In the genomic region with DNA sequence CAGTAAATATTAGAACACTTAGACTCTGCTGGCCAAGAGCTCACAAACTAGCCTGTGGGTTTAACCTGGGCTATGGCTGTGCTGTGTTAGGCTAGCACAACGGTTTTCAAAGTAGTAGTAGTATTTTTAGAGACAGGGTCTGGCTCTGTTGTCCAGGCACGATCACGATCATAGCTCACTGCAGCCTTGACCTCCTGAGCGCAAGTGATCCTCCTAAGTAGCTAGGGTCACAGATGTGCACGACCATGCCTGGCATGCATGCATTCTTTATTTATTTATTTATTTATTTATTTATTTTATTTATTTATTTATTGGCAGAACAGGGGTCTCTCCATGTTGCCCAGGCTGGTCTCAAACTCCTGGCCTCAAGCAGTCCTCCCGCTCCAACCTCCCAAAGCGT, we compare ENCODE assay signal across 14 cellular contexts. TPM values are rescaled to one million over a fixed set of nuclear protein-coding genes. Genes with fewer than 3 reads are reported as not detected.
A peak's percentile ranks its signal among the peaks of the same experiment; 100 is the strongest.
DNase-seq lines count a peak whose midpoint lies in the region; ATAC-seq lines count a peak whose summit lies in the region.
"Had no signal": no experiment of that assay in that cellular context is flagged by ENCODE, and none has a peak within 500 bp of the region (broad histone marks: within the 10 kb centered on the region; RNA-seq: fewer than 3 reads in every experiment).

No MANE protein-coding gene starts in this region.

- peaks cover 9 to 97% (median 70%) of the 10 kb centered on the region in 11 experiments; a peak in 20 of 22 replicates for H4K20me1 ChIP-seq in BLaER1 treated with 17β-estradiol and CSF1 and Interleukin-3, amounts not matched to agents 10 nM and 100 nM

- peaks cover 6 to 34% (median 26%) of the 10 kb centered on the region in 10 experiments for H3K4me1 ChIP-seq in BLaER1 treated with 17β-estradiol and CSF1 and Interleukin-3, amounts not matched to agents 10 nM and 100 nM
- H3K4me1 ChIP-seq in mesenchymal stem cell (ENCODE audit: control insufficient read depth, insufficient read depth, low read depth, low read length) = peaks cover 39% of the 10 kb centered on the region

- peak overlapping the region in 6 of 11 experiments; percentile 1 to 42 (median 24); a peak in 7 of 22 replicates for H3K4me2 ChIP-seq in BLaER1 treated with 17β-estradiol and CSF1 and Interleukin-3, amounts not matched to agents 10 nM and 100 nM
- H3K4me2 ChIP-seq in mesenchymal stem cell (ENCODE audit: low read length, poor library complexity, severe bottlenecking) = no peak overlapping the region

- no peak overlapping the region for H2AFZ ChIP-seq in mesenchymal stem cell (ENCODE audit: low read depth, low read length)

- no peak overlapping the region for H2AK5ac ChIP-seq in mesenchymal stem cell (ENCODE audit: low read length, severe bottlenecking)

- H3K79me1 ChIP-seq in mesenchymal stem cell (replicated peaks; ENCODE audit: low read length, poor library complexity, severe bottlenecking) = peaks cover 16% of the 10 kb centered on the region

- 83% methylated on average over 6 of the region's 7 CpGs for WGBS in mesenchymal stem cell

- H3K9me3 Mint-ChIP-seq in activated CD4-positive, alpha-beta T cell treated with anti-CD3 and anti-CD28 coated beads, Interleukin-2, amount 10 ng/mL, durations not matched to agents 24 days and 14 days = no peaks in the 10 kb centered on the region

- no peak overlapping the region for H3K4me3 Mint-ChIP-seq in activated CD4-positive, alpha-beta T cell treated with anti-CD3 and anti-CD28 coated beads, Interleukin-2, amount 10 ng/mL, durations not matched to agents 24 days and 14 days
- H3K4me3 Mint-ChIP-seq in T-helper 17 cell = peak overlapping the region; percentile 55
- H3K4me3 Mint-ChIP-seq: B cell had no signal

- peak overlapping the region; percentile 17 for H3K27ac Mint-ChIP-seq in activated CD4-positive, alpha-beta T cell treated with anti-CD3 and anti-CD28 coated beads, Interleukin-2, amount 10 ng/mL, durations not matched to agents 24 days and 14 days
- peak overlapping the region; percentile 53 for H3K27ac Mint-ChIP-seq in T-helper 17 cell

- no peak overlapping the region for H3K4ac ChIP-seq in mesenchymal stem cell (ENCODE audit: low read depth in 1 of 2, low read length in 2 of 2)

- H4K91ac ChIP-seq in mesenchymal stem cell (ENCODE audit: low read length) = no peak overlapping the region

- intact Hi-C loops in activated CD4-positive, alpha-beta T cell treated with anti-CD3 and anti-CD28 coated beads, Interleukin-2, amount 10 ng/mL, durations not matched to agents 24 days and 14 days (cut with micrococcal nuclease) = loop anchor here (1.0 to 5.0 kb wide), 2 partner anchors 16 to 35 kb away; a partner anchor contains a TSS

- peaks cover 27% of the 10 kb centered on the region for H3K36me3 Mint-ChIP-seq in activated CD4-positive, alpha-beta T cell treated with anti-CD3 and anti-CD28 coated beads, Interleukin-2, amount 10 ng/mL, durations not matched to agents 24 days and 14 days (ENCODE audit: low read depth)
- peaks cover 2% of the 10 kb centered on the region for H3K36me3 Mint-ChIP-seq in T-helper 17 cell (ENCODE audit: low read depth)

- H3K4me3 ChIP-seq in BLaER1 treated with 17β-estradiol and CSF1 and Interleukin-3, amounts not matched to agents 10 nM and 100 nM = no peak overlapping the region
- H3K4me3 ChIP-seq in mesenchymal stem cell (ENCODE audit: insufficient read depth in 1 of 2, low read depth in 1 of 2, low read length in 2 of 2) = no peak overlapping the region
- H3K4me3 ChIP-seq in H7 (ENCODE audit: insufficient read depth, low read depth, low read length) = no peak overlapping the region
- H3K4me3 ChIP-seq: coronary artery, ovary, SJSA1 had no signal

- no peak overlapping the region for H2BK120ac ChIP-seq in mesenchymal stem cell (ENCODE audit: low read depth, low read length)

- H3K27me3 Mint-ChIP-seq in activated CD4-positive, alpha-beta T cell treated with anti-CD3 and anti-CD28 coated beads, Interleukin-2, amount 10 ng/mL, durations not matched to agents 24 days and 14 days = no peaks in the 10 kb centered on the region
- H3K27me3 Mint-ChIP-seq in T-helper 17 cell = no peaks in the 10 kb centered on the region
- H3K27me3 Mint-ChIP-seq: B cell had no signal

- no peak overlapping the region for H3K27ac ChIP-seq in BLaER1 treated with 17β-estradiol and CSF1 and Interleukin-3, amounts not matched to agents 10 nM and 100 nM
- H3K27ac ChIP-seq in mesenchymal stem cell (ENCODE audit: low read length, poor library complexity, severe bottlenecking) = no peak overlapping the region
- H3K27ac ChIP-seq: coronary artery, SJSA1 had no signal

- peaks cover 63 to 83% (median 69%) of the 10 kb centered on the region in 11 experiments for H3K36me3 ChIP-seq in BLaER1 treated with 17β-estradiol and CSF1 and Interleukin-3, amounts not matched to agents 10 nM and 100 nM
- H3K36me3 ChIP-seq in mesenchymal stem cell (ENCODE audit: control insufficient read depth in 1 of 2, insufficient read depth in 2 of 2, low read depth in 1 of 2, low read length in 2 of 2) (peaks cover 61 to 63% of the 10 kb centered on the region in 2 experiments), H7 (replicated peaks; ENCODE audit: control insufficient read depth, insufficient read depth, low read length) (peaks cover 17% of the 10 kb centered on the region)
- H3K36me3 ChIP-seq: ovary had no signal

- no peak overlapping the region for H3K23ac ChIP-seq in mesenchymal stem cell (ENCODE audit: low read length in 2 of 2)

- no peak for DNase-seq in activated CD4-positive, alpha-beta T cell treated with anti-CD3 and anti-CD28 coated beads, Interleukin-2, amount 10 ng/mL, durations not matched to agents 24 days and 14 days
- no peak for DNase-seq in activated CD4-positive, alpha-beta T cell treated with anti-CD3 and anti-CD28 coated beads for 4 hours
- no peak for DNase-seq in T-helper 17 cell
- no peak for DNase-seq in mesenchymal stem cell
- no peak for DNase-seq in CD1c-positive myeloid dendritic cell (ENCODE audit: extremely low spot score)
- no peak for DNase-seq in H7
- no peak for DNase-seq in MV-4-11 (lab: John Stamatoyannopoulos, UW)
- DNase-seq: amniotic stem cell, GOT3 had no signal

- no peak overlapping the region for H2BK5ac ChIP-seq in mesenchymal stem cell (ENCODE audit: low read depth, low read length, poor library complexity, severe bottlenecking)

- H2BK12ac ChIP-seq in mesenchymal stem cell (ENCODE audit: low read length in 2 of 2) = no peak overlapping the region

- no peak overlapping the region for H4K8ac ChIP-seq in mesenchymal stem cell (ENCODE audit: low read length)

- no peak overlapping the region for H2BK15ac ChIP-seq in mesenchymal stem cell (ENCODE audit: low read depth, poor library complexity, severe bottlenecking)

- no peaks in the 10 kb centered on the region for H3K27me3 ChIP-seq in BLaER1 treated with 17β-estradiol and CSF1 and Interleukin-3, amounts not matched to agents 10 nM and 100 nM
- no peaks in the 10 kb centered on the region for H3K27me3 ChIP-seq in mesenchymal stem cell (ENCODE audit: control insufficient read depth in 1 of 2, insufficient read depth in 1 of 2, low read length in 2 of 2)
- no peaks in the 10 kb centered on the region for H3K27me3 ChIP-seq in H7 (ENCODE audit: control insufficient read depth, insufficient read depth, low read length)
- H3K27me3 ChIP-seq: ovary, SJSA1 had no signal

- peak; percentile 6 for ATAC-seq in T-helper 17 cell

- H3K9me3 ChIP-seq in BLaER1 treated with 17β-estradiol and CSF1 and Interleukin-3, amounts not matched to agents 10 nM and 100 nM (replicated peaks in 1 of 11) = no peaks in the 10 kb centered on the region
- no peaks in the 10 kb centered on the region for H3K9me3 ChIP-seq in T-helper 17 cell (ENCODE audit: control insufficient read depth, low read length, poor library complexity, severe bottlenecking)
- no peaks in the 10 kb centered on the region for H3K9me3 ChIP-seq in mesenchymal stem cell (ENCODE audit: control insufficient read depth, low read length)
- H3K9me3 ChIP-seq: ovary, SJSA1 had no signal

- no peak overlapping the region for H3K18ac ChIP-seq in mesenchymal stem cell (ENCODE audit: low read depth in 1 of 2, low read length in 2 of 2)

- peaks cover 15% of the 10 kb centered on the region for H3K4me1 Mint-ChIP-seq in activated CD4-positive, alpha-beta T cell treated with anti-CD3 and anti-CD28 coated beads, Interleukin-2, amount 10 ng/mL, durations not matched to agents 24 days and 14 days
- peaks cover 10% of the 10 kb centered on the region for H3K4me1 Mint-ChIP-seq in T-helper 17 cell

- H3K14ac ChIP-seq in mesenchymal stem cell (ENCODE audit: low read length in 2 of 2) = no peak overlapping the region

- peak overlapping the region in 1 of 11 experiments; percentile 34; a peak in 1 of 22 replicates for H3K9ac ChIP-seq in BLaER1 treated with 17β-estradiol and CSF1 and Interleukin-3, amounts not matched to agents 10 nM and 100 nM
- peak overlapping the region; percentile 29 for H3K9ac ChIP-seq in mesenchymal stem cell (ENCODE audit: low read length)

RNA-seq across cellular contexts. Expression of a gene that starts 10.3 kb away (rescaled TPM):
- total RNA-seq in activated CD4-positive, alpha-beta T cell treated with anti-CD3 and anti-CD28 coated beads, Interleukin-2, amount 10 ng/mL, durations not matched to agents 24 days and 14 days = 80.5 and 83.3 TPM in 2 replicates
- 10 to 100 TPM; 29.4 to 37.0 TPM for total RNA-seq in T-helper 17 cell
- 75.2 TPM for polyA plus RNA-seq in mesenchymal stem cell (2013, experiment 1 of 2)
- polyA plus RNA-seq in mesenchymal stem cell (2013, experiment 2 of 2) = 75.5 TPM
- total RNA-seq in H7 (2014; rRNA removed; shearing (Covaris generic)) = 55.5 and 86.3 TPM in 2 replicates

RNA-seq across cellular contexts. Expression of a gene that starts 10.4 kb away (rescaled TPM):
- 30.7 and 35.4 TPM in 2 replicates for total RNA-seq in activated CD4-positive, alpha-beta T cell treated with anti-CD3 and anti-CD28 coated beads, Interleukin-2, amount 10 ng/mL, durations not matched to agents 24 days and 14 days
- 1 to 10 TPM in 1 of 2 donors, under 1 TPM in 1; 0.55 to 1.3 TPM for total RNA-seq in T-helper 17 cell
- 1.1 TPM for polyA plus RNA-seq in mesenchymal stem cell (2013, experiment 1 of 2)
- polyA plus RNA-seq in mesenchymal stem cell (2013, experiment 2 of 2) = 1.1 TPM
- 21.7 and 28.2 TPM in 2 replicates for total RNA-seq in H7 (2014; rRNA removed; shearing (Covaris generic))

RNA-seq across cellular contexts. Expression of a gene that starts 16.7 kb away (rescaled TPM):
- total RNA-seq in activated CD4-positive, alpha-beta T cell treated with anti-CD3 and anti-CD28 coated beads, Interleukin-2, amount 10 ng/mL, durations not matched to agents 24 days and 14 days = 65.3 and 66.5 TPM in 2 replicates
- total RNA-seq in T-helper 17 cell = 10 to 100 TPM; 19.2 to 20.4 TPM
- polyA plus RNA-seq in mesenchymal stem cell (2013, experiment 1 of 2) = 27.9 TPM
- polyA plus RNA-seq in mesenchymal stem cell (2013, experiment 2 of 2) = 27.6 TPM
- 47.5 and 54.3 TPM in 2 replicates for total RNA-seq in H7 (2014; rRNA removed; shearing (Covaris generic))

RNA-seq across cellular contexts. Expression of a gene that starts 34.7 kb away (rescaled TPM):
- 113 and 117 TPM in 2 replicates for total RNA-seq in activated CD4-positive, alpha-beta T cell treated with anti-CD3 and anti-CD28 coated beads, Interleukin-2, amount 10 ng/mL, durations not matched to agents 24 days and 14 days
- total RNA-seq in T-helper 17 cell = 10 to 100 TPM; 45.2 to 51.9 TPM
- polyA plus RNA-seq in mesenchymal stem cell (2013, experiment 1 of 2) = 126 TPM
- polyA plus RNA-seq in mesenchymal stem cell (2013, experiment 2 of 2) = 126 TPM
- total RNA-seq in H7 (2014; rRNA removed; shearing (Covaris generic)) = 105 and 119 TPM in 2 replicates

Comparison
In these comparisons a context has a peak if more than half of its experiments do, and no peak if none do; other contexts are left out.
1. RNA of a gene that starts 10.4 kb away (total RNA-seq): 30.7 to 35.4 TPM in activated CD4-positive, alpha-beta T cell treated with anti-CD3 and anti-CD28 coated beads, Interleukin-2, amount 10 ng/mL, durations not matched to agents 24 days and 14 days and 21.7 to 28.2 TPM in H7; 0.55 to 1.3 TPM in T-helper 17 cell; every median in the first group is over 10 times any median in the second.